18 cellular contexts compared by ENCODE assay signal in the genomic region with DNA sequence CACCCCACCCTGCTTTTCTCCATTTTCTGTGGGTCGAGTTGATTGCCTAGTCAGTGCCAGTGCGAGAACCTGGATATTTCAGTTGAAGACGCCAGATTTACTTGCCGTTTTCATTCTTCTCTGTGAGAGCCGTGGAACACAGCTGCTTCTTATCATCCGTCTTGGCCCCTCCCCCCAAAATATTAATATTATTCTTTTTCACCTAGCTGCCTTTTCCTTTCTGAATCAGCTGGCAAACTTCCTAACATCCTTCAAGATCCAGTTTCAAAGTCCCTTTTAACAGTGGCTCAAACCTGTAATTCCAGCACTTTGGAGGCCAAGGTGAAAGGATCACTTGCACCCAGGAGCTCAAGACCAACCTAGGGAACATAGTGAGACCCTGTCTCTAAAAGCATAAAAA.
"Had no signal": no experiment of that assay in that cellular context is flagged by ENCODE, and none has a peak within 500 bp of the region (broad histone marks: within the 10 kb centered on the region; RNA-seq: fewer than 3 reads in every experiment).

No MANE protein-coding gene starts in this region.

- H3K4me1 ChIP-seq: prostate gland, right atrium auricular region, tibial nerve had no signal

- H3K4me2 ChIP-seq: hepatocyte had no signal

- H3K4me1 Mint-ChIP-seq: brain had no signal

- H3K4me3 ChIP-seq: hepatocyte, prostate gland, right atrium auricular region, tibial nerve had no signal

- H3K36me3 Mint-ChIP-seq: brain had no signal

- H3K4me3 Mint-ChIP-seq: activated CD4-positive, alpha-beta T cell treated with anti-CD3 and anti-CD28 coated beads, Interleukin-2, amount 10 ng/mL, durations not matched to agents 7 days and 5 days; activated CD8-positive, alpha-beta T cell treated with anti-CD3 and anti-CD28 coated beads, Interleukin-2, amount 10 ng/mL, durations not matched to agents 7 days and 5 days; activated naive CD8-positive, alpha-beta T cell treated with anti-CD3 and anti-CD28 coated beads, Interleukin-2, amount 10 ng/mL, durations not matched to agents 7 days and 5 days; activated T-cell treated with anti-CD3 and anti-CD28 coated beads, Interleukin-2, amount 50 U/mL, for 24 hours; brain had no signal

- H2AFZ ChIP-seq: hepatocyte had no signal

- DNase-seq: activated CD4-positive, alpha-beta T cell treated with anti-CD3 and anti-CD28 coated beads, Interleukin-2, amount 10 ng/mL, durations not matched to agents 7 days and 5 days; activated CD8-positive, alpha-beta T cell treated with anti-CD3 and anti-CD28 coated beads, Interleukin-2, amount 10 ng/mL, durations not matched to agents 7 days and 5 days; activated naive CD4-positive, alpha-beta T cell treated with Interleukin-2 at 50 U/mL for 16 hours; activated naive CD8-positive, alpha-beta T cell treated with anti-CD3 and anti-CD28 coated beads, Interleukin-2, amount 10 ng/mL, durations not matched to agents 7 days and 5 days; activated T-cell treated with anti-CD3 and anti-CD28 coated beads, Interleukin-2, amount 50 U/mL, for 24 hours; amygdala; central memory CD4-positive, alpha-beta T cell; midbrain; stimulated activated CD4-positive, alpha-beta T cell treated with anti-CD3 and anti-CD28 coated beads, Interleukin-2, amount 100 ng/mL, for 24 hours; stimulated activated naive CD4-positive, alpha-beta T cell treated with Interleukin-2 at 50 U/mL for 16 hours; T-helper 1 cell had no signal

- H3K27me3 Mint-ChIP-seq: activated naive CD8-positive, alpha-beta T cell treated with anti-CD3 and anti-CD28 coated beads, Interleukin-2, amount 10 ng/mL, durations not matched to agents 7 days and 5 days; activated T-cell treated with anti-CD3 and anti-CD28 coated beads, Interleukin-2, amount 50 U/mL, for 24 hours had no signal

- H3K9me3 Mint-ChIP-seq: activated T-cell treated with anti-CD3 and anti-CD28 coated beads, Interleukin-2, amount 50 U/mL, for 24 hours; activated T-helper 2 cell treated with anti-CD3 and anti-CD28 coated beads, Interferon-gamma antibody, Interleukin-2, Interleukin-4, amounts not matched to agents 10 μg/mL and 5 μg/mL and 100 μg/mL, durations not matched to agents 14 hours and 24 hours and 36 hours had no signal

- H3K9me3 ChIP-seq: prostate gland, right atrium auricular region, tibial nerve had no signal

- H3K27ac ChIP-seq: foreskin keratinocyte, hepatocyte, prostate gland, right atrium auricular region, tibial nerve had no signal

- H3K27ac Mint-ChIP-seq: activated CD4-positive, alpha-beta T cell treated with anti-CD3 and anti-CD28 coated beads, Interleukin-2, amount 10 ng/mL, durations not matched to agents 7 days and 5 days; activated CD8-positive, alpha-beta T cell treated with anti-CD3 and anti-CD28 coated beads, Interleukin-2, amount 10 ng/mL, durations not matched to agents 7 days and 5 days; activated naive CD8-positive, alpha-beta T cell treated with anti-CD3 and anti-CD28 coated beads, Interleukin-2, amount 10 ng/mL, durations not matched to agents 7 days and 5 days; activated T-cell treated with anti-CD3 and anti-CD28 coated beads, Interleukin-2, amount 50 U/mL, for 24 hours; activated T-helper 2 cell treated with anti-CD3 and anti-CD28 coated beads, Interferon-gamma antibody, Interleukin-2, Interleukin-4, amounts not matched to agents 10 μg/mL and 5 μg/mL and 100 μg/mL, durations not matched to agents 14 hours and 24 hours and 36 hours had no signal

- H3K36me3 ChIP-seq: prostate gland, right atrium auricular region, tibial nerve had no signal

- H3K27me3 ChIP-seq: foreskin keratinocyte, hepatocyte, right atrium auricular region, tibial nerve had no signal
